ENCODE assay signal across 18 cellular contexts in the genomic region with DNA sequence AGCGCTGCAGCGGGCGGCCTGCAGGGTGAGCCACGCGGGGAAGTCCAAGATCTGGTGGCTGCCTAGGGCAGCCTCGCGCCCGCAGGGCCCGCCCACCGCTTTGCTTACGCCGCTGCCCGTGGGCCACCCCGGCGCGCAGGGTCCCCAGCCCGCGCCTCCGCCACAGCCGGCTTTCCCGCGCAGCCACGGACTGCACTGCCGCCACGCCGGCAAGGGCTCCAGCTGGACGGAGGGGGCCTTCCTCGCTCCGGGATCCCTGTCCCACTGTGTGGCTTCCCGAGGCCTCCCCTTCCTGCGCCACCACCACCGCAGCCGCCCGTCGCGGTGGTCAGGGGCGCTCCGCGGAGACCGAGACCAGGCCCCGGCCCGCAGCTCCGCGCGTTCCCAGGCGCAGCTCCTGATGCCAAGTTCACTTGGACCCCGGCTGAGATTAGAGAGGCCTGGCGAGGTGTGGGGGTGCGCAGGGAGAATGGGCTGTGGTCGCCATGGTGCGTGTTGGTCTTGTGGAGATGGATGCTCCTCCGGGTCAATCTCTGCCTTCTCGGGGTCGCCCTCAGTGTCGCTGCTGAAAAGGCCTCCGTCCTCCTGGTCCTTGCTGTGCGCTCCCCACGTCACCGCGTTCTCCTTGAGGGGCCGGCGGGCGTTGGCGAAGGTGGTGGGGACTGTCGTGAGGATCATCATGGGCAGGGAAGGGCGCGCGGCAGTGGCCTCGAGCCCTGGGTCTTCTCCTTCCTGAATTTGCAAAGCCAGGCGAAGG. TPM values are rescaled to one million over a fixed set of nuclear protein-coding genes. Genes with fewer than 3 reads are reported as not detected.
DNase-seq lines count a peak whose midpoint lies in the region; ATAC-seq and TF ChIP-seq lines count a peak whose summit lies in the region.
"Had no signal": no experiment of that assay in that cellular context is flagged by ENCODE, and none has a peak within 500 bp of the region (broad histone marks: within the 10 kb centered on the region; RNA-seq: fewer than 3 reads in every experiment).

No MANE protein-coding gene starts in this region.

- TF ChIP-seq CTCF in GM23338 (conservative IDR thresholded peaks at IDR 0.05; ENCODE audit: low read depth in 2 of 2) (no peak), endothelial cell (IDR thresholded peaks at IDR 0.05; ENCODE audit: unreplicated experiment) (no peak), neural progenitor cell (IDR thresholded peaks at IDR 0.05) (no peak)

- peak; percentile 19 for ATAC-seq in GM23338
- ATAC-seq in GM21825 (IDR thresholded peaks at IDR 0.05; ENCODE audit: unreplicated experiment) = no peak
- no peak for ATAC-seq in GM18907 (IDR thresholded peaks at IDR 0.05; ENCODE audit: unreplicated experiment)
- ATAC-seq: sciatic nerve; stimulated activated memory B cell treated with anti-CD40 and anti-IgM and Interleukin-4, amounts not matched to agents 10 μg/mL and 1 μg/mL and 100 μg/mL, for 72 hours had no signal

- peak overlapping the region; percentile 72 for H3K9ac ChIP-seq in ES-I3 (ENCODE audit: low read depth, low read length)
- no peak overlapping the region for H3K9ac ChIP-seq in neural progenitor cell

- H3K4me1 ChIP-seq in ES-I3 (ENCODE audit: insufficient read depth, low read length) = peaks cover 7% of the 10 kb centered on the region; the same call in 1 of the 2 replicates
- H3K4me1 ChIP-seq in GM23338 (ENCODE audit: insufficient read depth) = peaks cover 3% of the 10 kb centered on the region
- peaks cover 26% of the 10 kb centered on the region for H3K4me1 ChIP-seq in neural progenitor cell

- H3K27me3 ChIP-seq in GM23338 (ENCODE audit: insufficient read depth) = peaks cover 85% of the 10 kb centered on the region
- H3K27me3 ChIP-seq in neural progenitor cell = peaks cover 86% of the 10 kb centered on the region

- H3K4me1 Mint-ChIP-seq in GM23338 (peaks cover 23% of the 10 kb centered on the region), endothelial cell (ENCODE audit: unreplicated experiment) (peaks cover 9% of the 10 kb centered on the region), neural progenitor cell (peaks cover 23% of the 10 kb centered on the region)

- peak overlapping the region; percentile 92 for H3K4me2 ChIP-seq in GM23338
- H3K4me2 ChIP-seq in neural progenitor cell = peak overlapping the region; percentile 90

- peak overlapping the region; percentile 80 for H3K4me3 Mint-ChIP-seq in GM23338
- no peak overlapping the region for H3K4me3 Mint-ChIP-seq in endothelial cell (ENCODE audit: unreplicated experiment)
- peak overlapping the region; percentile 72 for H3K4me3 Mint-ChIP-seq in neural progenitor cell
- H3K4me3 Mint-ChIP-seq: activated T-cell treated with anti-CD3 and anti-CD28 coated beads, Interleukin-2, amount 50 U/mL, for 4 hours had no signal

- H3K27ac ChIP-seq in GM23338 (ENCODE audit: low read depth) = no peak overlapping the region
- H3K27ac ChIP-seq in neural progenitor cell = no peak overlapping the region

- H3K36me3 Mint-ChIP-seq in GM23338 (ENCODE audit: low read depth) (no peaks in the 10 kb centered on the region), endothelial cell (ENCODE audit: low read depth, unreplicated experiment) (peaks cover 3% of the 10 kb centered on the region), neural progenitor cell (no peaks in the 10 kb centered on the region)
- H3K36me3 Mint-ChIP-seq: stimulated activated memory B cell treated with anti-CD40 and anti-IgM and Interleukin-4, amounts not matched to agents 10 μg/mL and 1 μg/mL and 100 μg/mL, for 72 hours had no signal

- DNase-seq in GM23338 (ENCODE audit: low spot score) (peak; percentile 43), endothelial cell (ENCODE audit: low spot score) (peak; percentile 34), neural progenitor cell (ENCODE audit: low spot score) (peak; percentile 31), T1000 (lab: John Stamatoyannopoulos, UW) (no peak), NCI-H2227 (lab: John Stamatoyannopoulos, UW; ENCODE audit: unreplicated experiment) (no peak)
- DNase-seq: activated T-cell treated with anti-CD3 and anti-CD28 coated beads, Interleukin-2, amount 50 U/mL, for 4 hours; amygdala; stimulated activated CD4-positive, alpha-beta T cell treated with anti-CD3 and anti-CD28 coated beads, Interleukin-4, amount 100 ng/mL, for 4 hours had no signal

- no peaks in the 10 kb centered on the region for H3K9me2 ChIP-seq in GM23338 (ENCODE audit: insufficient read depth)

- H3K36me3 ChIP-seq in ES-I3 (ENCODE audit: insufficient read depth, low read length) (no peaks in the 10 kb centered on the region), GM23338 (ENCODE audit: insufficient read depth) (no peaks in the 10 kb centered on the region), neural progenitor cell (no peaks in the 10 kb centered on the region)

- H3K9me3 Mint-ChIP-seq in GM23338 (peaks cover 7% of the 10 kb centered on the region; the same call in 2 of the 3 replicates), endothelial cell (ENCODE audit: unreplicated experiment) (no peaks in the 10 kb centered on the region), neural progenitor cell (peaks cover 2% of the 10 kb centered on the region)
- H3K9me3 Mint-ChIP-seq: activated T-cell treated with anti-CD3 and anti-CD28 coated beads, Interleukin-2, amount 50 U/mL, for 4 hours; stimulated activated memory B cell treated with anti-CD40 and anti-IgM and Interleukin-4, amounts not matched to agents 10 μg/mL and 1 μg/mL and 100 μg/mL, for 72 hours had no signal

- H2AFZ ChIP-seq in GM23338 (peak overlapping the region; percentile 95), neural progenitor cell (replicated peaks) (peak overlapping the region; percentile 82)

- no peaks in the 10 kb centered on the region for H3K9me3 ChIP-seq in ES-I3 (ENCODE audit: control insufficient read depth, insufficient read depth, low read length)
- no peaks in the 10 kb centered on the region for H3K9me3 ChIP-seq in neural progenitor cell (ENCODE audit: low read depth)

- H4K20me1 ChIP-seq in GM23338 (replicated peaks; ENCODE audit: insufficient read depth) = no peaks in the 10 kb centered on the region
- peaks cover 8% of the 10 kb centered on the region for H4K20me1 ChIP-seq in neural progenitor cell (ENCODE audit: low read depth)

- peaks cover 72% of the 10 kb centered on the region for H3K27me3 Mint-ChIP-seq in GM23338 (ENCODE audit: insufficient read depth, low read depth, poor library complexity)
- peaks cover 32% of the 10 kb centered on the region for H3K27me3 Mint-ChIP-seq in endothelial cell (ENCODE audit: unreplicated experiment)
- H3K27me3 Mint-ChIP-seq in neural progenitor cell (ENCODE audit: insufficient read depth, low read depth) = peaks cover 53% of the 10 kb centered on the region

- H3K4me3 ChIP-seq in GM23338 (peak overlapping the region; percentile 60), neural progenitor cell (peak overlapping the region; percentile 45)

- H3K79me2 ChIP-seq in GM23338 (replicated peaks; ENCODE audit: insufficient read depth) (no peaks in the 10 kb centered on the region), neural progenitor cell (ENCODE audit: low read depth) (no peaks in the 10 kb centered on the region)

- H3F3A ChIP-seq in GM23338 (replicated peaks; ENCODE audit: low read depth) = no peaks in the 10 kb centered on the region
- no peaks in the 10 kb centered on the region for H3F3A ChIP-seq in neural progenitor cell (ENCODE audit: low read depth)

- no peak overlapping the region for H3K27ac Mint-ChIP-seq in GM23338
- H3K27ac Mint-ChIP-seq in endothelial cell (ENCODE audit: unreplicated experiment) = no peak overlapping the region
- no peak overlapping the region for H3K27ac Mint-ChIP-seq in neural progenitor cell
- H3K27ac Mint-ChIP-seq: stimulated activated memory B cell treated with anti-CD40 and anti-IgM and Interleukin-4, amounts not matched to agents 10 μg/mL and 1 μg/mL and 100 μg/mL, for 72 hours had no signal

TF ChIP-seq in GM23338, 12 proteins besides CTCF, POLR2A, EP300 and RAD21 (continues in another document):
- no peak for TF ChIP-seq JUNB (IDR thresholded peaks at IDR 0.05; ENCODE audit: unreplicated experiment)
- TF ChIP-seq CREB1 (CRISPR knock-in tag; IDR thresholded peaks at IDR 0.05; ENCODE audit: low read depth) = no peak
- TF ChIP-seq NANOG (IDR thresholded peaks at IDR 0.05; ENCODE audit: borderline replicate concordance) = no peak
- TF ChIP-seq EZH2 (IDR thresholded peaks at IDR 0.05; ENCODE audit: low read depth, unreplicated experiment) = no peak
- TF ChIP-seq STAT1 (IDR thresholded peaks at IDR 0.05; ENCODE audit: unreplicated experiment) = no peak
- no peak for TF ChIP-seq EZH2phosphoT487 (IDR thresholded peaks at IDR 0.05; ENCODE audit: unreplicated experiment)
- TF ChIP-seq, protein P1, sequence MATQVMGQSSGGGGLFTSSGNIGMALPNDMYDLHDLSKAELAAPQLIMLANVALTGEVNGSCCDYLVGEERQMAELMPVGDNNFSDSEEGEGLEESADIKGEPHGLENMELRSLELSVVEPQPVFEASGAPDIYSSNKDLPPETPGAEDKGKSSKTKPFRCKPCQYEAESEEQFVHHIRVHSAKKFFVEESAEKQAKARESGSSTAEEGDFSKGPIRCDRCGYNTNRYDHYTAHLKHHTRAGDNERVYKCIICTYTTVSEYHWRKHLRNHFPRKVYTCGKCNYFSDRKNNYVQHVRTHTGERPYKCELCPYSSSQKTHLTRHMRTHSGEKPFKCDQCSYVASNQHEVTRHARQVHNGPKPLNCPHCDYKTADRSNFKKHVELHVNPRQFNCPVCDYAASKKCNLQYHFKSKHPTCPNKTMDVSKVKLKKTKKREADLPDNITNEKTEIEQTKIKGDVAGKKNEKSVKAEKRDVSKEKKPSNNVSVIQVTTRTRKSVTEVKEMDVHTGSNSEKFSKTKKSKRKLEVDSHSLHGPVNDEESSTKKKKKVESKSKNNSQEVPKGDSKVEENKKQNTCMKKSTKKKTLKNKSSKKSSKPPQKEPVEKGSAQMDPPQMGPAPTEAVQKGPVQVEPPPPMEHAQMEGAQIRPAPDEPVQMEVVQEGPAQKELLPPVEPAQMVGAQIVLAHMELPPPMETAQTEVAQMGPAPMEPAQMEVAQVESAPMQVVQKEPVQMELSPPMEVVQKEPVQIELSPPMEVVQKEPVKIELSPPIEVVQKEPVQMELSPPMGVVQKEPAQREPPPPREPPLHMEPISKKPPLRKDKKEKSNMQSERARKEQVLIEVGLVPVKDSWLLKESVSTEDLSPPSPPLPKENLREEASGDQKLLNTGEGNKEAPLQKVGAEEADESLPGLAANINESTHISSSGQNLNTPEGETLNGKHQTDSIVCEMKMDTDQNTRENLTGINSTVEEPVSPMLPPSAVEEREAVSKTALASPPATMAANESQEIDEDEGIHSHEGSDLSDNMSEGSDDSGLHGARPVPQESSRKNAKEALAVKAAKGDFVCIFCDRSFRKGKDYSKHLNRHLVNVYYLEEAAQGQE (IDR thresholded peaks at IDR 0.05; ENCODE audit: unreplicated experiment) = no peak
- no peak for TF ChIP-seq POLR2AphosphoS5 (IDR thresholded peaks at IDR 0.05; ENCODE audit: low read depth)

RNA-seq across cellular contexts. Expression of gene RNF17, which starts 17.9 kb away (rescaled TPM):
- not detected in 2 replicates for total RNA-seq in GM23338 (2014; rRNA removed; shearing (Covaris generic))
- polyA plus RNA-seq in GM23338 (2016; fragmentation: Nextera tagmentation; extraction: Ambion mirVana) = 0.16 TPM in 1 of 2 replicates, not detected in the other
- total RNA-seq in endothelial cell (ENCODE audit: unreplicated experiment) = not detected
- not detected in 2 replicates for total RNA-seq in neural progenitor cell (ENCODE audit: low replicate concordance)
- total RNA-seq: activated T-cell treated with anti-CD3 and anti-CD28 coated beads, Interleukin-2, amount 50 U/mL, for 4 hours; MCF 10A; myocyte; RPMI7951; sciatic nerve; T-helper 1 cell treated with Interleukin-12 subunit alpha and Interleukin-12 subunit beta and Interleukin-4 antibody, amounts not matched to agents 30 ng/mL and 1 ng/mL, for 36 hours had no signal
- polyA plus RNA-seq: keratinocyte had no signal

Comparison
In these comparisons a context has a peak if more than half of its experiments do, and no peak if none do; other contexts are left out.
1. DNase-seq: peak in GM23338 (single experiment), endothelial cell (single experiment) and neural progenitor cell (single experiment); none in T1000 (single experiment) and NCI-H2227 (single experiment).